Comparison of ENCODE assay signal across 1 cellular context in the genomic region with DNA sequence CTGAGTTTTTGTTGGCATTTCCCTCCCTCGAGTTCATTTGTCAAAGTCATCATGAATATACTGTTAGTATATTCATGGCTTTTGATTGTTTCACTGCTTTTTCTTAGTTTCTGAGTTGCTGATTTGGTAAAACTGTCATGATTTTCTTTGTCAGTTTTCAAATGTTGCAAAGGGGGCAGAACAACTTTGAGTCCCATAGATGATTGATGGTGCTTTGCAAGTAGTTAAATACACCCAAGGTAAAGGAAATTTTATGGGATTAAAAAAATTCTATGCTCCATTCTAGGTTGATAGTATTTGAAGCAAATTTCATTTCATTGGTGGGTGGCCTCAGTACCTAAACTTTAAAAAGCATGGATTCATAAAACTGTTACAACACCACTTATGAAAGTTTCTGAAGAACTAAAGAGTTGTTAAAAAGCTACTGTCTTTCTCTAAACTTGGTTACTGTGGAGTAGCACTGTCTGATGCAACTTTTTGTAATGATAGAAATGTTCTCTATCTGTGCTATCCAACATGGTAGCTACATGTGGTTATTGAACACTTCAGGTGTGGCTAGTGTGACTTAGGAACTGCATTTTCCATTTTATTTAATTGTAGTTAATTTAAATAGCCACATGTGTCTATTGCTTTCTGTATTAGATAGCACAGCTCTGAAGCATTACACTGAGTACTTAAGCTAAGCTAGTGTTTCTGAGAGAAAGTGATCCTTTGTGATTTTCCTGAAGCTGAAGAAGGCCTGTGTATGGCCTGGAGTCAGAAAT.
TF ChIP-seq lines count a peak whose summit lies in the region.

No MANE protein-coding gene starts in this region.

TF ChIP-seq in HepG2, 621 proteins besides CTCF, POLR2A, EP300 and RAD21:
- TF ChIP-seq GATA4 (IDR thresholded peaks at IDR 0.05; ENCODE audit: borderline replicate concordance, low read depth) (no peak), JDP2 (CRISPR knock-in tag; IDR thresholded peaks at IDR 0.05; ENCODE audit: borderline replicate concordance) (no peak), ATM (IDR thresholded peaks at IDR 0.05; ENCODE audit: borderline replicate concordance) (no peak), ZKSCAN8 (CRISPR knock-in tag; IDR thresholded peaks at IDR 0.05; ENCODE audit: borderline replicate concordance) (no peak), ZBTB20 (CRISPR knock-in tag; IDR thresholded peaks at IDR 0.05; ENCODE audit: borderline replicate concordance, low read depth) (no peak), ZNF10 (CRISPR knock-in tag; IDR thresholded peaks at IDR 0.05; ENCODE audit: borderline replicate concordance, low read depth) (no peak), ZNF224 (CRISPR knock-in tag; IDR thresholded peaks at IDR 0.05) (no peak), RBM22 (optimal IDR thresholded peaks at IDR 0.05; ENCODE audit: low read length) (no peak), ZNF644 (CRISPR knock-in tag; IDR thresholded peaks at IDR 0.05; ENCODE audit: low read depth) (peak; percentile 69), CEBPG (CRISPR knock-in tag; IDR thresholded peaks at IDR 0.05) (peak; percentile 51; the same call in 1 of the 2 replicates)
- TF ChIP-seq, protein P1, sequence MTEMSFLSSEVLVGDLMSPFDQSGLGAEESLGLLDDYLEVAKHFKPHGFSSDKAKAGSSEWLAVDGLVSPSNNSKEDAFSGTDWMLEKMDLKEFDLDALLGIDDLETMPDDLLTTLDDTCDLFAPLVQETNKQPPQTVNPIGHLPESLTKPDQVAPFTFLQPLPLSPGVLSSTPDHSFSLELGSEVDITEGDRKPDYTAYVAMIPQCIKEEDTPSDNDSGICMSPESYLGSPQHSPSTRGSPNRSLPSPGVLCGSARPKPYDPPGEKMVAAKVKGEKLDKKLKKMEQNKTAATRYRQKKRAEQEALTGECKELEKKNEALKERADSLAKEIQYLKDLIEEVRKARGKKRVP (CRISPR knock-in tag; IDR thresholded peaks at IDR 0.05): peak in 1 of 2 experiments; percentile 90; a peak in 2 of 4 replicates
